Comparison of ENCODE assay signal across 1 cellular context in genomic region chr6:84669945-84670344, GRCh38.
TF ChIP-seq lines count a peak whose summit lies in the region.

No MANE protein-coding gene starts in this region.

TF ChIP-seq in GM12878, 131 proteins besides CTCF, POLR2A, EP300 and RAD21 (continued from another document):
- peak; percentile 33 for TF ChIP-seq MEF2B (IDR thresholded peaks at IDR 0.05; ENCODE audit: partially characterized antibody, poor library complexity, severe bottlenecking)
- TF ChIP-seq HDAC6 (IDR thresholded peaks at IDR 0.05; ENCODE audit: unreplicated experiment): no peak
- TF ChIP-seq CEBPB (IDR thresholded peaks at IDR 0.05; ENCODE audit: borderline replicate concordance in 1 of 2, low read depth in 2 of 2, low read length in 2 of 2): no peak
- TF ChIP-seq, protein P1, sequence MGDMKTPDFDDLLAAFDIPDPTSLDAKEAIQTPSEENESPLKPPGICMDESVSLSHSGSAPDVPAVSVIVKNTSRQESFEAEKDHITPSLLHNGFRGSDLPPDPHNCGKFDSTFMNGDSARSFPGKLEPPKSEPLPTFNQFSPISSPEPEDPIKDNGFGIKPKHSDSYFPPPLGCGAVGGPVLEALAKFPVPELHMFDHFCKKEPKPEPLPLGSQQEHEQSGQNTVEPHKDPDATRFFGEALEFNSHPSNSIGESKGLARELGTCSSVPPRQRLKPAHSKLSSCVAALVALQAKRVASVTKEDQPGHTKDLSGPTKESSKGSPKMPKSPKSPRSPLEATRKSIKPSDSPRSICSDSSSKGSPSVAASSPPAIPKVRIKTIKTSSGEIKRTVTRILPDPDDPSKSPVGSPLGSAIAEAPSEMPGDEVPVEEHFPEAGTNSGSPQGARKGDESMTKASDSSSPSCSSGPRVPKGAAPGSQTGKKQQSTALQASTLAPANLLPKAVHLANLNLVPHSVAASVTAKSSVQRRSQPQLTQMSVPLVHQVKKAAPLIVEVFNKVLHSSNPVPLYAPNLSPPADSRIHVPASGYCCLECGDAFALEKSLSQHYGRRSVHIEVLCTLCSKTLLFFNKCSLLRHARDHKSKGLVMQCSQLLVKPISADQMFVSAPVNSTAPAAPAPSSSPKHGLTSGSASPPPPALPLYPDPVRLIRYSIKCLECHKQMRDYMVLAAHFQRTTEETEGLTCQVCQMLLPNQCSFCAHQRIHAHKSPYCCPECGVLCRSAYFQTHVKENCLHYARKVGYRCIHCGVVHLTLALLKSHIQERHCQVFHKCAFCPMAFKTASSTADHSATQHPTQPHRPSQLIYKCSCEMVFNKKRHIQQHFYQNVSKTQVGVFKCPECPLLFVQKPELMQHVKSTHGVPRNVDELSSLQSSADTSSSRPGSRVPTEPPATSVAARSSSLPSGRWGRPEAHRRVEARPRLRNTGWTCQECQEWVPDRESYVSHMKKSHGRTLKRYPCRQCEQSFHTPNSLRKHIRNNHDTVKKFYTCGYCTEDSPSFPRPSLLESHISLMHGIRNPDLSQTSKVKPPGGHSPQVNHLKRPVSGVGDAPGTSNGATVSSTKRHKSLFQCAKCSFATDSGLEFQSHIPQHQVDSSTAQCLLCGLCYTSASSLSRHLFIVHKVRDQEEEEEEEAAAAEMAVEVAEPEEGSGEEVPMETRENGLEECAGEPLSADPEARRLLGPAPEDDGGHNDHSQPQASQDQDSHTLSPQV (IDR thresholded peaks at IDR 0.05): no peak
- no peak for TF ChIP-seq TCF3 (IDR thresholded peaks at IDR 0.05; ENCODE audit: borderline replicate concordance, insufficient read depth, low read depth, low read length)
- no peak for TF ChIP-seq SP1 (IDR thresholded peaks at IDR 0.05; ENCODE audit: low read depth, low read length)
- no peak for TF ChIP-seq EGR1 (IDR thresholded peaks at IDR 0.05; ENCODE audit: borderline replicate concordance in 1 of 2, low read depth in 2 of 2, low read length in 2 of 2)
- no peak for TF ChIP-seq BCL3 (IDR thresholded peaks at IDR 0.05; ENCODE audit: borderline replicate concordance, insufficient read depth, low read depth, low read length, poor library complexity, severe bottlenecking)
TF ChIP-seq in GM12878: peak in this region for 6.
